8 cellular contexts compared by ENCODE assay signal in genomic region chr19:39997595-39998216, GRCh38. TPM values are rescaled to one million over a fixed set of nuclear protein-coding genes. Genes with fewer than 3 reads are reported as not detected.
DNase-seq lines count a peak whose midpoint lies in the region; ATAC-seq, FAIRE-seq and TF ChIP-seq lines count a peak whose summit lies in the region.

No MANE protein-coding gene starts in this region.

- no peaks in the 10 kb centered on the region for H3K27me3 ChIP-seq in HUES64 (ENCODE audit: insufficient read depth, low read length)
- H3K27me3 ChIP-seq in GM12878 (replicated peaks in 1 of 2; ENCODE audit: control insufficient read depth in 2 of 2, insufficient read depth in 2 of 2, low read length in 1 of 2), result no peaks in the 10 kb centered on the region
- no peaks in the 10 kb centered on the region for H3K27me3 ChIP-seq in vagina

- ATAC-seq in GM12878 (peak; percentile 57), GM19397 (IDR thresholded peaks at IDR 0.05; ENCODE audit: unreplicated experiment) (no peak), GM18873 (IDR thresholded peaks at IDR 0.05; ENCODE audit: low FRiP score, unreplicated experiment) (no peak)

- no peaks in the 10 kb centered on the region for H4K20me1 ChIP-seq in GM12878 (ENCODE audit: control insufficient read depth, insufficient read depth)

- DNase-seq in GM12878 (ENCODE audit: low read depth, low spot score) (no peak), mesothelial cell of epicardium (ENCODE audit: low spot score in 2 of 2, unreplicated experiment in 2 of 2) (no peak), vagina (ENCODE audit: extremely low spot score in 2 of 2) (no peak), frontal cortex (ENCODE audit: low spot score in 2 of 2) (no peak)

- in situ Hi-C loops in GM12878 (cut with MboI), result no loop called here

- peak overlapping the region; percentile 73 for H3K27ac ChIP-seq in C4-2B
- H3K27ac ChIP-seq in HUES64 (ENCODE audit: low read depth, low read length), result no peak overlapping the region
- H3K27ac ChIP-seq in GM12878 (ENCODE audit: control insufficient read depth, insufficient read depth), result peak overlapping the region; percentile 79
- H3K27ac ChIP-seq in vagina, result peak overlapping the region; percentile 60

- peaks cover 16% of the 10 kb centered on the region for H3K79me2 ChIP-seq in GM12878 (ENCODE audit: control insufficient read depth, insufficient read depth, low read length)

- RAD21 ChIA-PET in GM12878 (lab: Charles Lee; ENCODE audit: unreplicated experiment), result interaction anchor here (0.5 to 2.7 kb wide), 6 partner anchors 8 to 192 kb away, joined by 3 to 21 read pairs (median 4); partner anchors contain the start of gene PSMC4

- H3K9me3 Mint-ChIP-seq in mesothelial cell of epicardium, result peaks cover 14% of the 10 kb centered on the region

- H3K9ac ChIP-seq in HUES64 (ENCODE audit: low read depth, low read length), result peak overlapping the region; percentile 79
- peak overlapping the region; percentile 83 for H3K9ac ChIP-seq in GM12878 (ENCODE audit: control insufficient read depth, insufficient read depth, low read length)

- H3K9me3 ChIP-seq in HUES64 (ENCODE audit: insufficient read depth, low read depth, low read length), result peaks cover 16% of the 10 kb centered on the region
- H3K9me3 ChIP-seq in GM12878 (replicated peaks; ENCODE audit: control insufficient read depth, insufficient read depth, low read length), result peaks cover 8% of the 10 kb centered on the region; the same call in 2 of the 3 replicates
- H3K9me3 ChIP-seq in vagina, result no peaks in the 10 kb centered on the region

- TF ChIP-seq EP300 in GM12878 (IDR thresholded peaks at IDR 0.05; ENCODE audit: borderline replicate concordance in 1 of 2, control insufficient read depth in 1 of 2, low read depth in 2 of 2, low read length in 2 of 2), result no peak

- H3K4me2 ChIP-seq in GM12878 (ENCODE audit: control insufficient read depth, insufficient read depth), result peak overlapping the region; percentile 57

- peaks cover 22% of the 10 kb centered on the region for H3K4me1 Mint-ChIP-seq in mesothelial cell of epicardium

- H3K4me3 Mint-ChIP-seq in mesothelial cell of epicardium, result peak overlapping the region; percentile 91

- H3K4me1 ChIP-seq in HUES64 (ENCODE audit: insufficient read depth, low read length), result no peaks in the 10 kb centered on the region
- H3K4me1 ChIP-seq in GM12878 (ENCODE audit: control insufficient read depth, insufficient read depth, low read length), result peaks cover 4% of the 10 kb centered on the region; the same call in 1 of the 2 replicates
- H3K4me1 ChIP-seq in vagina, result peaks cover 20% of the 10 kb centered on the region

- POLR2A ChIA-PET in GM12878 (lab: Charles Lee), result interaction anchor here (1.0 to 3.8 kb wide), 3 partner anchors 27 to 72 kb away, joined by 3 to 23 read pairs (median 5); partner anchors contain the start of gene PSMC4

- no peak for TF ChIP-seq POLR2A in GM12878 (IDR thresholded peaks at IDR 0.05; ENCODE audit: low read depth, low read length)
- no peak for TF ChIP-seq POLR2A in vagina (IDR thresholded peaks at IDR 0.05)

- H3K27ac Mint-ChIP-seq in mesothelial cell of epicardium, result peak overlapping the region; percentile 89

- BruUV-seq in GM12878 (replicated peaks; lab: Mats Ljungman, UMichigan), result no TSS peak

- TF ChIP-seq CTCF in C4-2B (conservative IDR thresholded peaks at IDR 0.05), result no peak
- no peak for TF ChIP-seq CTCF in GM12878 (IDR thresholded peaks at IDR 0.05 in 2 of 3, conservative IDR thresholded peaks at IDR 0.05 in 1 of 3; ENCODE audit: control insufficient read depth in 2 of 3, extremely low read depth in 1 of 3, insufficient read depth in 1 of 3, low read depth in 3 of 3, low read length in 3 of 3)
- no peak for TF ChIP-seq CTCF in mesothelial cell of epicardium (IDR thresholded peaks at IDR 0.05; ENCODE audit: unreplicated experiment)
- TF ChIP-seq CTCF in vagina (IDR thresholded peaks at IDR 0.05), result no peak

- peak overlapping the region; percentile 91 for H2AFZ ChIP-seq in GM12878 (ENCODE audit: control insufficient read depth, low read depth, low read length)

- peak overlapping the region; percentile 92 for H3K4me3 ChIP-seq in HUES64 (ENCODE audit: low read length)
- peak overlapping the region; percentile 83 for H3K4me3 ChIP-seq in GM12878
- peak overlapping the region; percentile 60 to 62 for H3K4me3 ChIP-seq in vagina

- SMC1A ChIA-PET in GM12878 (lab: Charles Lee; ENCODE audit: uncharacterized antibody, unreplicated experiment), result interaction anchor here (0.8 to 3.4 kb wide), 6 partner anchors 12 to 324 kb away, joined by 3 to 25 read pairs (median 3); partner anchors contain the start of gene PSMC4

- no peak for TF ChIP-seq RAD21 in GM12878 (IDR thresholded peaks at IDR 0.05; ENCODE audit: insufficient read depth, low read depth, low read length)

- no peaks in the 10 kb centered on the region for H3K27me3 Mint-ChIP-seq in mesothelial cell of epicardium (ENCODE audit: low read depth)

- H3K36me3 ChIP-seq in HUES64 (ENCODE audit: insufficient read depth, low read length) (no peaks in the 10 kb centered on the region), GM12878 (ENCODE audit: control insufficient read depth in 2 of 2, insufficient read depth in 2 of 2, low read length in 1 of 2) (no peaks in the 10 kb centered on the region), vagina (no peaks in the 10 kb centered on the region)

- intact Hi-C loops in GM12878 (cut with micrococcal nuclease; ENCODE audit: unreplicated experiment) (no loop called here), vagina (cut with DNase I) (no loop called here)

- CTCF ChIA-PET in GM12878 (lab: Yijun Ruan, JAX), result interaction anchor here (0.5 to 2.9 kb wide), 8 partner anchors 25 to 358 kb away, joined by 3 to 21 read pairs (median 4); partner anchors contain the start of genes PSMC4 and ZNF780B

- peak; percentile 52 for FAIRE-seq in GM12878 (lab: Jason Lieb, UNC)
- no peak for FAIRE-seq in frontal cortex (lab: Jason Lieb, UNC)

- H3K36me3 Mint-ChIP-seq in mesothelial cell of epicardium, result peaks cover 20% of the 10 kb centered on the region

- WGBS in HUES64, result 84% methylated on average over 7 of the region's 8 CpGs
- WGBS in GM12878 (ENCODE audit: insufficient coverage, insufficient replicate concordance, low lambda C conversion rate, missing lambda C conversion rate), result 68% methylated on average over 8 of the region's 8 CpGs

RNA-seq across cellular contexts. Expression of gene ZNF546, which starts 0.8 kb away (rescaled TPM):
- polyA plus RNA-seq in HUES64 (2013, experiment 1 of 2), result 1.2 TPM
- polyA plus RNA-seq in HUES64 (2013, experiment 2 of 2), result 0.70 TPM
- 32.2 and 35.0 TPM in 2 replicates for total RNA-seq in GM12878 (2013; cell fraction: nucleolus; rRNA removed)
- total RNA-seq in GM12878 (2014; rRNA removed) (4.1 and 6.1 TPM in 2 replicates), GM12878 (2014; rRNA removed; fragmentation: Illumina TruSeq; extraction: Trizol) (3.4 and 4.3 TPM in 2 replicates), GM12878 (2021) (3.2 and 3.3 TPM in 2 replicates), mesothelial cell of epicardium (6.8 to 9.8 TPM (median 8.7 TPM) in 3 replicates), vagina (5.2 TPM), frontal cortex (15.9 TPM)
- 0.52 TPM for polyA plus RNA-seq in GM12878 (2011; ENCODE audit: low read depth)
- polyA plus RNA-seq in GM12878 (2011; rRNA removed) (3.4 and 7.0 TPM in 2 replicates), GM12878 (2014; fragmentation: Illumina TruSeq; extraction: Trizol) (2.1 and 3.6 TPM in 2 replicates), GM12878 (2014; fragmentation: Nextera tagmentation; extraction: Ambion mirVana) (1 to 10 TPM in 1 of 2 experiments, under 1 TPM in 1; 0.88 to 1.4 TPM), GM12878 (2014; rRNA removed) (1.4 and 2.0 TPM in 2 replicates), GM12878 (2016; fragmentation: Nextera tagmentation; extraction: Ambion mirVana) (1 to 10 TPM; 1.6 to 2.7 TPM)
- 1.1 and 1.4 TPM in 2 replicates for polyA plus RNA-seq in GM12878 (2011; cell fraction: cytosol; rRNA removed)
- 2.4 TPM in 2 replicates for polyA plus RNA-seq in GM12878 (2011; cell fraction: nucleus; rRNA removed)
- polyA plus RNA-seq in GM12878 (2012), result 0.92 and 3.1 TPM in 2 replicates
- 6.6 and 10.4 TPM in 2 replicates for polyA minus RNA-seq in GM12878 (2011; rRNA and poly(A)+ RNA removed)
- 2.1 and 4.0 TPM in 2 replicates for polyA minus RNA-seq in GM12878 (2011; cell fraction: cytosol; rRNA and poly(A)+ RNA removed)
- polyA minus RNA-seq in GM12878 (2011; cell fraction: nucleus; rRNA and poly(A)+ RNA removed), result 3.0 and 4.8 TPM in 2 replicates

RNA-seq across cellular contexts. Expression of gene PSMC4, which starts 26.7 kb away (rescaled TPM):
- polyA plus RNA-seq in HUES64 (2013, experiment 1 of 2), result 112 TPM
- polyA plus RNA-seq in HUES64 (2013, experiment 2 of 2), result 101 TPM
- total RNA-seq in GM12878 (2013; cell fraction: nucleolus; rRNA removed), result 32.5 and 41.0 TPM in 2 replicates
- total RNA-seq in GM12878 (2014; rRNA removed) (134 and 138 TPM in 2 replicates), GM12878 (2014; rRNA removed; fragmentation: Illumina TruSeq; extraction: Trizol) (97.2 and 103 TPM in 2 replicates), GM12878 (2021) (109 TPM in 2 replicates), mesothelial cell of epicardium (81.3 to 85.8 TPM (median 83.2 TPM) in 3 replicates), vagina (74.9 TPM), frontal cortex (99.9 TPM)
- 54.1 TPM for polyA plus RNA-seq in GM12878 (2011; ENCODE audit: low read depth)
- polyA plus RNA-seq in GM12878 (2011; rRNA removed) (20.9 and 55.2 TPM in 2 replicates), GM12878 (2014; fragmentation: Illumina TruSeq; extraction: Trizol) (87.6 and 115 TPM in 2 replicates), GM12878 (2014; fragmentation: Nextera tagmentation; extraction: Ambion mirVana) (100 to 1,000 TPM; 203 to 328 TPM), GM12878 (2014; rRNA removed) (84.1 and 99.7 TPM in 2 replicates), GM12878 (2016; fragmentation: Nextera tagmentation; extraction: Ambion mirVana) (100 to 1,000 TPM; 176 to 182 TPM)
- 63.6 and 73.3 TPM in 2 replicates for polyA plus RNA-seq in GM12878 (2011; cell fraction: cytosol; rRNA removed)
- 99.5 and 124 TPM in 2 replicates for polyA plus RNA-seq in GM12878 (2011; cell fraction: nucleus; rRNA removed)
- 63.5 and 80.8 TPM in 2 replicates for polyA plus RNA-seq in GM12878 (2012)
- 30.6 and 33.3 TPM in 2 replicates for polyA minus RNA-seq in GM12878 (2011; rRNA and poly(A)+ RNA removed)
- 16.7 and 27.0 TPM in 2 replicates for polyA minus RNA-seq in GM12878 (2011; cell fraction: cytosol; rRNA and poly(A)+ RNA removed)
- polyA minus RNA-seq in GM12878 (2011; cell fraction: nucleus; rRNA and poly(A)+ RNA removed), result 17.2 and 25.8 TPM in 2 replicates

RNA-seq across cellular contexts. Expression of gene ZNF780B, which starts 58.3 kb away (rescaled TPM):
- 5.8 TPM for polyA plus RNA-seq in HUES64 (2013, experiment 1 of 2)
- 5.8 TPM for polyA plus RNA-seq in HUES64 (2013, experiment 2 of 2)
- 186 and 191 TPM in 2 replicates for total RNA-seq in GM12878 (2013; cell fraction: nucleolus; rRNA removed)
- 8.4 and 13.7 TPM in 2 replicates for total RNA-seq in GM12878 (2014; rRNA removed)
- 18.8 and 23.9 TPM in 2 replicates for total RNA-seq in GM12878 (2014; rRNA removed; fragmentation: Illumina TruSeq; extraction: Trizol)
- 19.0 and 20.2 TPM in 2 replicates for total RNA-seq in GM12878 (2021)
- polyA plus RNA-seq in GM12878 (2011; ENCODE audit: low read depth), result 1.8 TPM
- 24.0 and 26.3 TPM in 2 replicates for polyA plus RNA-seq in GM12878 (2011; rRNA removed)
- polyA plus RNA-seq in GM12878 (2011; cell fraction: cytosol; rRNA removed), result 6.6 and 9.4 TPM in 2 replicates
- 26.3 and 36.1 TPM in 2 replicates for polyA plus RNA-seq in GM12878 (2011; cell fraction: nucleus; rRNA removed)
- polyA plus RNA-seq in GM12878 (2012), result 10.9 and 17.6 TPM in 2 replicates
- polyA plus RNA-seq in GM12878 (2014; fragmentation: Illumina TruSeq; extraction: Trizol), result 20.5 and 35.1 TPM in 2 replicates
- polyA plus RNA-seq in GM12878 (2014; fragmentation: Nextera tagmentation; extraction: Ambion mirVana), result 10 to 100 TPM in 1 of 2 experiments, 1 to 10 TPM in 1; 9.3 to 10.7 TPM
- 8.0 and 13.9 TPM in 2 replicates for polyA plus RNA-seq in GM12878 (2014; rRNA removed)
- polyA plus RNA-seq in GM12878 (2016; fragmentation: Nextera tagmentation; extraction: Ambion mirVana), result 1 to 10 TPM; 7.3 to 9.0 TPM
- polyA minus RNA-seq in GM12878 (2011; rRNA and poly(A)+ RNA removed), result 25.9 and 34.8 TPM in 2 replicates
- polyA minus RNA-seq in GM12878 (2011; cell fraction: cytosol; rRNA and poly(A)+ RNA removed), result 4.0 and 9.8 TPM in 2 replicates
- 23.7 and 33.4 TPM in 2 replicates for polyA minus RNA-seq in GM12878 (2011; cell fraction: nucleus; rRNA and poly(A)+ RNA removed)
- 34.7 to 42.3 TPM (median 35.1 TPM) in 3 replicates for total RNA-seq in mesothelial cell of epicardium
- 12.0 TPM for total RNA-seq in vagina
- total RNA-seq in frontal cortex, result 35.5 TPM
